ENCODE assay signal across 21 cellular contexts in the genomic region with DNA sequence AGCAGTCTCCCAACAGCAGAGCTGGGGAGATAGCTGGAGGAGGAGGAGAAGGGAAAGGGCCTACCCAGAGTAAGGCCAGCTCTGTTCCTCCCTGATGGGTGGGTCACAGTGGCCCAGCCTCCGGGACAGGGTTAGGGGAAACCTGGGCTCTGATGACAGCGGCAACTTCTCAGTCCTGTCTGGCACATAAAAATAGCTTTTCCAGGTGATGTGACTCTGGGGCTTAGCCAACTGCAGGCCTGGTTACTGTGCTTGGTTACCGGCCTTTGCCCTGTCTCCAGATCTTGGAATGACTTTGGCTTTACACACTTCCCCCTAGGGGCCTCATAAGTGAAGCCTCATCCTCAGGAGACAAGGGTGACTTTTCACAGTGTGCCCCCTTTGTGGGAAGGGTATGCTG. TPM values are rescaled to one million over a fixed set of nuclear protein-coding genes. Genes with fewer than 3 reads are reported as not detected.
DNase-seq lines count a peak whose midpoint lies in the region; ATAC-seq and TF ChIP-seq lines count a peak whose summit lies in the region.
"Had no signal": no experiment of that assay in that cellular context is flagged by ENCODE, and none has a peak within 500 bp of the region (broad histone marks: within the 10 kb centered on the region; RNA-seq: fewer than 3 reads in every experiment).

No MANE protein-coding gene starts in this region.

- no peak overlapping the region for H3K9ac ChIP-seq in subcutaneous abdominal adipose tissue (ENCODE audit: low read length in 5 of 5)

- peaks cover 0 to 44% (median 36%) of the 10 kb centered on the region in 5 donors for H3K4me1 ChIP-seq in subcutaneous abdominal adipose tissue (ENCODE audit: control insufficient read depth in 5 of 5, insufficient read depth in 5 of 5, low read length in 5 of 5)
- H3K4me1 ChIP-seq: psoas muscle had no signal

- H3K36me3 Mint-ChIP-seq in activated T-cell treated with anti-CD3 and anti-CD28 coated beads, Interleukin-2, amount 50 U/mL, for 72 hours (ENCODE audit: insufficient read depth in 2 of 2) = no peaks in the 10 kb centered on the region
- H3K36me3 Mint-ChIP-seq in WTC11 = no peaks in the 10 kb centered on the region

- H3K27ac ChIP-seq in subcutaneous abdominal adipose tissue (ENCODE audit: low read depth, low read length) = peak overlapping the region; percentile 0
- H3K27ac ChIP-seq: left ventricle myocardium inferior, psoas muscle had no signal

- H3K27me3 Mint-ChIP-seq in activated T-cell treated with anti-CD3 and anti-CD28 coated beads, Interleukin-2, amount 50 U/mL, for 72 hours (ENCODE audit: low read depth) = peaks cover 5% of the 10 kb centered on the region
- H3K27me3 Mint-ChIP-seq in WTC11 (ENCODE audit: low read depth) = no peaks in the 10 kb centered on the region
- H3K27me3 Mint-ChIP-seq: activated CD8-positive, alpha-beta T cell treated with anti-CD3 and anti-CD28 coated beads for 36 hours had no signal

- H3K36me3 ChIP-seq in subcutaneous abdominal adipose tissue (ENCODE audit: control insufficient read depth in 5 of 5, insufficient read depth in 5 of 5, low read length in 5 of 5) = no peaks in the 10 kb centered on the region
- H3K36me3 ChIP-seq: BE2C, left ventricle myocardium inferior had no signal

- H3K4me3 ChIP-seq in subcutaneous abdominal adipose tissue (ENCODE audit: low read depth in 1 of 5, low read length in 5 of 5) = no peak overlapping the region
- H3K4me3 ChIP-seq: left ventricle myocardium inferior, psoas muscle had no signal

- intact Hi-C loops in left colon (cut with DNase I, micrococcal nuclease) = no loop called here

- CTCF ChIA-PET in WTC11 (lab: Charles Lee) = interaction anchor here (1.0 to 1.9 kb wide), 5 partner anchors 16 to 18 kb away, joined by 6 to 9 read pairs (median 7); no protein-coding TSS in a partner anchor

- H3K27ac Mint-ChIP-seq in activated T-cell treated with anti-CD3 and anti-CD28 coated beads, Interleukin-2, amount 50 U/mL, for 72 hours = no peak overlapping the region
- no peak overlapping the region for H3K27ac Mint-ChIP-seq in WTC11
- H3K27ac Mint-ChIP-seq: activated CD8-positive, alpha-beta T cell treated with anti-CD3 and anti-CD28 coated beads for 36 hours had no signal

- no peaks in the 10 kb centered on the region for H3K27me3 ChIP-seq in subcutaneous abdominal adipose tissue (ENCODE audit: control insufficient read depth in 5 of 5, insufficient read depth in 4 of 5, low read length in 5 of 5)
- H3K27me3 ChIP-seq: BE2C had no signal

- no peaks in the 10 kb centered on the region for H3K9me3 ChIP-seq in subcutaneous abdominal adipose tissue (ENCODE audit: control insufficient read depth in 5 of 5, low read length in 5 of 5)
- H3K9me3 ChIP-seq: BE2C, left ventricle myocardium inferior, psoas muscle had no signal

- DNase-seq in activated T-cell treated with anti-CD3 and anti-CD28 coated beads, Interleukin-2, amount 50 U/mL, for 72 hours = no peak
- DNase-seq in activated T-cell treated with anti-CD3 and anti-CD28 coated beads, Interleukin-2, amount 50 U/mL, for 1 hour = no peak
- no peak for DNase-seq in WTC11 (ENCODE audit: low spot score)
- DNase-seq in left colon = peak; percentile 36 to 51
- no peak for DNase-seq in NK-92 treated with Interleukin-12 subunit alpha and Interleukin-12 subunit beta, amount 100 ng/mL, for 24 hours (lab: John Stamatoyannopoulos, UW)
- DNase-seq in EL = no peak
- DNase-seq: activated CD4-positive, CD25-positive, alpha-beta regulatory T cell treated with anti-CD3 and anti-CD28 coated beads, Interleukin-2, amount 50 U/mL, for 72 hours; activated naive CD4-positive, alpha-beta T cell treated with Interleukin-2 at 50 U/mL for 16 hours; amniotic stem cell; BE2C; cortex of kidney; HCEC 1CT; head of caudate nucleus; left ventricle myocardium inferior; psoas muscle; SHP77; stimulated activated CD4-positive, alpha-beta T cell treated with anti-CD3 and anti-CD28 coated beads, Interleukin-1b, Interleukin-23, amount 100 ng/mL, for 48 hours; stimulated activated naive CD4-positive, alpha-beta T cell treated with Interleukin-2 at 50 U/mL for 16 hours had no signal

- H3K4me3 Mint-ChIP-seq in activated T-cell treated with anti-CD3 and anti-CD28 coated beads, Interleukin-2, amount 50 U/mL, for 72 hours = no peak overlapping the region
- H3K4me3 Mint-ChIP-seq in WTC11 = no peak overlapping the region
- H3K4me3 Mint-ChIP-seq: activated CD8-positive, alpha-beta T cell treated with anti-CD3 and anti-CD28 coated beads for 36 hours had no signal

- no peak for TF ChIP-seq CTCF in WTC11 (IDR thresholded peaks at IDR 0.05)

- peak; percentile 18 to 23 for ATAC-seq in activated T-cell treated with anti-CD3 and anti-CD28 coated beads, Interleukin-2, amount 50 U/mL, for 72 hours (replicated peaks in 1 of 2)
- ATAC-seq in WTC11 (peak; percentile 47), left colon (peak; percentile 73), GM18907 (IDR thresholded peaks at IDR 0.05; ENCODE audit: unreplicated experiment) (no peak)
- ATAC-seq: psoas muscle had no signal

- peaks cover 28% of the 10 kb centered on the region for H3K4me1 Mint-ChIP-seq in activated T-cell treated with anti-CD3 and anti-CD28 coated beads, Interleukin-2, amount 50 U/mL, for 72 hours (ENCODE audit: low read depth)
- peaks cover 7% of the 10 kb centered on the region; the same call in 1 of the 2 replicates for H3K4me1 Mint-ChIP-seq in WTC11

- POLR2A ChIA-PET in WTC11 (lab: Charles Lee) = no interaction called here

- H3K9me3 Mint-ChIP-seq in activated T-cell treated with anti-CD3 and anti-CD28 coated beads, Interleukin-2, amount 50 U/mL, for 72 hours = no peaks in the 10 kb centered on the region
- no peaks in the 10 kb centered on the region for H3K9me3 Mint-ChIP-seq in WTC11
- H3K9me3 Mint-ChIP-seq: activated CD8-positive, alpha-beta T cell treated with anti-CD3 and anti-CD28 coated beads for 36 hours had no signal

TF ChIP-seq in WTC11, 78 proteins besides CTCF, POLR2A, EP300 and RAD21 (continues in another document):
- TF ChIP-seq MAX (CRISPR knock-in tag; IDR thresholded peaks at IDR 0.05) = no peak
- no peak for TF ChIP-seq ZNF317 (CRISPR knock-in tag; IDR thresholded peaks at IDR 0.05; ENCODE audit: borderline replicate concordance, low read depth)
- TF ChIP-seq ARID4B (CRISPR knock-in tag; IDR thresholded peaks at IDR 0.05; ENCODE audit: borderline replicate concordance) = no peak
- TF ChIP-seq ZNF121 (CRISPR knock-in tag; IDR thresholded peaks at IDR 0.05) = no peak
- TF ChIP-seq ZNF232 (CRISPR knock-in tag; IDR thresholded peaks at IDR 0.05) = no peak
- TF ChIP-seq ATF6 (CRISPR knock-in tag; IDR thresholded peaks at IDR 0.05) = no peak

RNA-seq across cellular contexts. Expression of gene HILPDA, which starts 11.9 kb away (rescaled TPM):
- 10 to 100 TPM; 42.7 to 59.9 TPM for total RNA-seq in activated T-cell treated with anti-CD3 and anti-CD28 coated beads, Interleukin-2, amount 50 U/mL, for 72 hours
- total RNA-seq in WTC11 (2021) (28.3 to 29.5 TPM (median 28.7 TPM) in 3 replicates), left colon (1 to 10 TPM; 5.8 to 7.3 TPM)

RNA-seq across cellular contexts. Expression of gene METTL2B, which starts 32.7 kb away (rescaled TPM):
- 10 to 100 TPM; 33.9 to 35.9 TPM for total RNA-seq in activated T-cell treated with anti-CD3 and anti-CD28 coated beads, Interleukin-2, amount 50 U/mL, for 72 hours
- total RNA-seq in WTC11 (2021) = 38.6 to 40.4 TPM (median 39.6 TPM) in 3 replicates
- 10 to 100 TPM; 24.7 to 28.0 TPM for total RNA-seq in left colon

RNA-seq across cellular contexts. Expression of gene IMPDH1, which starts 34.0 kb away (rescaled TPM):
- total RNA-seq in activated T-cell treated with anti-CD3 and anti-CD28 coated beads, Interleukin-2, amount 50 U/mL, for 72 hours = 10 to 100 TPM; 39.5 to 41.3 TPM
- total RNA-seq in WTC11 (2021) = 42.8 to 54.2 TPM (median 44.1 TPM) in 3 replicates
- total RNA-seq in left colon = 10 to 100 TPM; 29.0 to 31.2 TPM

Comparison
In these comparisons a context has a peak if more than half of its experiments do, and no peak if none do; other contexts are left out.
1. DNase-seq: peak in left colon (2 of 2); none in activated T-cell treated with anti-CD3 and anti-CD28 coated beads, Interleukin-2, amount 50 U/mL, for 72 hours (0 of 2), activated T-cell treated with anti-CD3 and anti-CD28 coated beads, Interleukin-2, amount 50 U/mL, for 1 hour (single experiment), WTC11 (single experiment), NK-92 treated with Interleukin-12 subunit alpha and Interleukin-12 subunit beta, amount 100 ng/mL, for 24 hours (single experiment) and EL (single experiment).